1 cellular context compared by ENCODE assay signal in the genomic region with DNA sequence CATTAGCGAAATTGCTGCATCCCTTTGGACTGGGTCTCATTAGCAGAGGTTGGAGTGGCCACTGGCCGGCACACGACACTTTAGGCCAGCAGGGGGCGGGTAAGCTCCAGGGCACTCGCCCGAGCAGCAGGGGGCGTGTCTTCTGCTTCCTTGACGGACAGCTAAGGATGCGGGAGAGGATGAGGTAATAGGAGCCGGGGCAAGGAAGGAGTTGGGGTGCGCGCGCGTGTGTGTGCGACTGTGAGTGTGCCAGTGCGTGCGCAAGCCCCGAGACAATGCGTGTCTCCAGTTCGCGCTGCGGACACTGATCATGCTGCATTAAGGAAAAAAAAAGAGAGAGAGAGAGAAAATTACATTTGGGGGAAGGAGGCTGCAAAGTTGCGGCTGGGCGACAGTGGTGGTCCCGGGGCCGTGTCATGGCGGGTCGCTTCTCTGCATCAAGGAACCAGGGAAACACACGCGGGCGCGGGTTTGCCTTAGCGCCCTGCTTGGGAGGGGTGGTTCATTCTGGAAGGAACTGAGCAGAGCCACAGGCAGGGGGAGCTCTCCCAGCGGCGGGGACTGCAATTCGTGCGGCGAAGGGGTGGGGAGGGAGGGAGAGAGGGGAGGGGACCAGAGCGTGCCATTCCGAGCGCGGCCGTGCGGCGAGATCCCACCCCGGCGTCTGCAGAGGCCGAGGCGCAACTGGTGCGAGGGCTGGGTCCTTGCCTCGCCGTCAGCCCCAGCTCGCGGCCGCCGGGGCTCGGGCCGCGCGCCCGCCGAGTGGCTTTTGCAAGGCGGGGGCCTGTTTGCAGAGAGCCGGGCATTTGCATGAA.
TF ChIP-seq lines count a peak whose summit lies in the region.

A gene (plus strand): TSS at position 625 of the 815 bp plus-strand sequence. CDS start 464 bp downstream, outside the sequence.

TF ChIP-seq in HepG2, 621 proteins besides CTCF, POLR2A, EP300 and RAD21 (continued from another document and continues in another):
- no peak for TF ChIP-seq SCMH1 (CRISPR knock-in tag; IDR thresholded peaks at IDR 0.05; ENCODE audit: borderline replicate concordance)
- no peak for TF ChIP-seq ZNF816 (CRISPR knock-in tag; IDR thresholded peaks at IDR 0.05; ENCODE audit: borderline replicate concordance)
- TF ChIP-seq, protein P1, sequence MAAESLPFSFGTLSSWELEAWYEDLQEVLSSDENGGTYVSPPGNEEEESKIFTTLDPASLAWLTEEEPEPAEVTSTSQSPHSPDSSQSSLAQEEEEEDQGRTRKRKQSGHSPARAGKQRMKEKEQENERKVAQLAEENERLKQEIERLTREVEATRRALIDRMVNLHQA (CRISPR knock-in tag; IDR thresholded peaks at IDR 0.05): no peak
- TF ChIP-seq ZFP36 (IDR thresholded peaks at IDR 0.05; ENCODE audit: borderline replicate concordance, low read depth, low read length, partially characterized antibody): no peak
- TF ChIP-seq NFIB (CRISPR knock-in tag; IDR thresholded peaks at IDR 0.05; ENCODE audit: borderline replicate concordance): no peak
- no peak for TF ChIP-seq ZNF879 (CRISPR knock-in tag; IDR thresholded peaks at IDR 0.05)
- no peak for TF ChIP-seq MAFG (CRISPR knock-in tag; IDR thresholded peaks at IDR 0.05)
- TF ChIP-seq ZNF616 (CRISPR knock-in tag; IDR thresholded peaks at IDR 0.05; ENCODE audit: low read depth): peak; percentile 51; the same call in 1 of the 2 replicates
- TF ChIP-seq GTF2F1 (IDR thresholded peaks at IDR 0.05; ENCODE audit: low read length): no peak
- no peak; the same call in 1 of the 2 replicates for TF ChIP-seq ZNF841 (CRISPR knock-in tag; IDR thresholded peaks at IDR 0.05; ENCODE audit: borderline replicate concordance)
- TF ChIP-seq MIER2 (CRISPR knock-in tag; IDR thresholded peaks at IDR 0.05): no peak
- no peak for TF ChIP-seq MZF1 (CRISPR knock-in tag; IDR thresholded peaks at IDR 0.05; ENCODE audit: borderline replicate concordance)
- no peak for TF ChIP-seq SMARCC2 (IDR thresholded peaks at IDR 0.05)
- no peak; the same call in 1 of the 2 replicates for TF ChIP-seq KAT8 (CRISPR knock-in tag; IDR thresholded peaks at IDR 0.05)
- TF ChIP-seq, protein P2, sequence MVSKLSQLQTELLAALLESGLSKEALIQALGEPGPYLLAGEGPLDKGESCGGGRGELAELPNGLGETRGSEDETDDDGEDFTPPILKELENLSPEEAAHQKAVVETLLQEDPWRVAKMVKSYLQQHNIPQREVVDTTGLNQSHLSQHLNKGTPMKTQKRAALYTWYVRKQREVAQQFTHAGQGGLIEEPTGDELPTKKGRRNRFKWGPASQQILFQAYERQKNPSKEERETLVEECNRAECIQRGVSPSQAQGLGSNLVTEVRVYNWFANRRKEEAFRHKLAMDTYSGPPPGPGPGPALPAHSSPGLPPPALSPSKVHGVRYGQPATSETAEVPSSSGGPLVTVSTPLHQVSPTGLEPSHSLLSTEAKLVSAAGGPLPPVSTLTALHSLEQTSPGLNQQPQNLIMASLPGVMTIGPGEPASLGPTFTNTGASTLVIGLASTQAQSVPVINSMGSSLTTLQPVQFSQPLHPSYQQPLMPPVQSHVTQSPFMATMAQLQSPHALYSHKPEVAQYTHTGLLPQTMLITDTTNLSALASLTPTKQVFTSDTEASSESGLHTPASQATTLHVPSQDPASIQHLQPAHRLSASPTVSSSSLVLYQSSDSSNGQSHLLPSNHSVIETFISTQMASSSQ (IDR thresholded peaks at IDR 0.05; ENCODE audit: low read depth): no peak
- TF ChIP-seq, protein P2 (CRISPR knock-in tag; IDR thresholded peaks at IDR 0.05; ENCODE audit: borderline replicate concordance): no peak
- TF ChIP-seq ZFYVE20 (CRISPR knock-in tag; IDR thresholded peaks at IDR 0.05; ENCODE audit: borderline replicate concordance, low read depth): no peak
- 0 out of 2 replicates have a peak, but pooled peaks have one; percentile 2 for TF ChIP-seq ARID2 (CRISPR knock-in tag; IDR thresholded peaks at IDR 0.05; ENCODE audit: borderline replicate concordance)
- TF ChIP-seq GATAD1 (CRISPR knock-in tag; IDR thresholded peaks at IDR 0.05): no peak
- TF ChIP-seq RNF2 (conservative IDR thresholded peaks at IDR 0.05; ENCODE audit: low read depth): peak; percentile 75
- no peak for TF ChIP-seq SMYD3 (CRISPR knock-in tag; IDR thresholded peaks at IDR 0.05)
- peak; percentile 58; the same call in 1 of the 2 replicates for TF ChIP-seq ZNF501 (CRISPR knock-in tag; IDR thresholded peaks at IDR 0.05)
- no peak for TF ChIP-seq KDM3A (CRISPR knock-in tag; IDR thresholded peaks at IDR 0.05; ENCODE audit: low read depth)
- TF ChIP-seq, protein P3, sequence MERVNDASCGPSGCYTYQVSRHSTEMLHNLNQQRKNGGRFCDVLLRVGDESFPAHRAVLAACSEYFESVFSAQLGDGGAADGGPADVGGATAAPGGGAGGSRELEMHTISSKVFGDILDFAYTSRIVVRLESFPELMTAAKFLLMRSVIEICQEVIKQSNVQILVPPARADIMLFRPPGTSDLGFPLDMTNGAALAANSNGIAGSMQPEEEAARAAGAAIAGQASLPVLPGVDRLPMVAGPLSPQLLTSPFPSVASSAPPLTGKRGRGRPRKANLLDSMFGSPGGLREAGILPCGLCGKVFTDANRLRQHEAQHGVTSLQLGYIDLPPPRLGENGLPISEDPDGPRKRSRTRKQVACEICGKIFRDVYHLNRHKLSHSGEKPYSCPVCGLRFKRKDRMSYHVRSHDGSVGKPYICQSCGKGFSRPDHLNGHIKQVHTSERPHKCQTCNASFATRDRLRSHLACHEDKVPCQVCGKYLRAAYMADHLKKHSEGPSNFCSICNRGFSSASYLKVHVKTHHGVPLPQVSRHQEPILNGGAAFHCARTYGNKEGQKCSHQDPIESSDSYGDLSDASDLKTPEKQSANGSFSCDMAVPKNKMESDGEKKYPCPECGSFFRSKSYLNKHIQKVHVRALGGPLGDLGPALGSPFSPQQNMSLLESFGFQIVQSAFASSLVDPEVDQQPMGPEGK (CRISPR knock-in tag; IDR thresholded peaks at IDR 0.05): peak; percentile 67
- TF ChIP-seq MATR3 (CRISPR knock-in tag; IDR thresholded peaks at IDR 0.05): no peak
- TF ChIP-seq TAF15 (IDR thresholded peaks at IDR 0.05; ENCODE audit: low read depth, low read length, poor library complexity, severe bottlenecking): no peak
- TF ChIP-seq ZNF484 (CRISPR knock-in tag; IDR thresholded peaks at IDR 0.05; ENCODE audit: borderline replicate concordance, low read depth): no peak
- no peak for TF ChIP-seq GTF3A (CRISPR knock-in tag; conservative IDR thresholded peaks at IDR 0.05)
- no peak for TF ChIP-seq ZBTB38 (CRISPR knock-in tag; IDR thresholded peaks at IDR 0.05)
- peak; percentile 27; the same call in 1 of the 2 replicates for TF ChIP-seq KDM2A (CRISPR knock-in tag; IDR thresholded peaks at IDR 0.05; ENCODE audit: borderline replicate concordance, low read depth)
- TF ChIP-seq, protein P4, sequence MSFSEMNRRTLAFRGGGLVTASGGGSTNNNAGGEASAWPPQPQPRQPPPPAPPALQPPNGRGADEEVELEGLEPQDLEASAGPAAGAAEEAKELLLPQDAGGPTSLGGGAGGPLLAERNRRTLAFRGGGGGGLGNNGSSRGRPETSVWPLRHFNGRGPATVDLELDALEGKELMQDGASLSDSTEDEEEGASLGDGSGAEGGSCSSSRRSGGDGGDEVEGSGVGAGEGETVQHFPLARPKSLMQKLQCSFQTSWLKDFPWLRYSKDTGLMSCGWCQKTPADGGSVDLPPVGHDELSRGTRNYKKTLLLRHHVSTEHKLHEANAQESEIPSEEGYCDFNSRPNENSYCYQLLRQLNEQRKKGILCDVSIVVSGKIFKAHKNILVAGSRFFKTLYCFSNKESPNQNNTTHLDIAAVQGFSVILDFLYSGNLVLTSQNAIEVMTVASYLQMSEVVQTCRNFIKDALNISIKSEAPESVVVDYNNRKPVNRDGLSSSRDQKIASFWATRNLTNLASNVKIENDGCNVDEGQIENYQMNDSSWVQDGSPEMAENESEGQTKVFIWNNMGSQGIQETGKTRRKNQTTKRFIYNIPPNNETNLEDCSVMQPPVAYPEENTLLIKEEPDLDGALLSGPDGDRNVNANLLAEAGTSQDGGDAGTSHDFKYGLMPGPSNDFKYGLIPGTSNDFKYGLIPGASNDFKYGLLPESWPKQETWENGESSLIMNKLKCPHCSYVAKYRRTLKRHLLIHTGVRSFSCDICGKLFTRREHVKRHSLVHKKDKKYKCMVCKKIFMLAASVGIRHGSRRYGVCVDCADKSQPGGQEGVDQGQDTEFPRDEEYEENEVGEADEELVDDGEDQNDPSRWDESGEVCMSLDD (CRISPR knock-in tag; IDR thresholded peaks at IDR 0.05; ENCODE audit: borderline replicate concordance): no peak
- peak; percentile 69 for TF ChIP-seq ZNF121 (CRISPR knock-in tag; IDR thresholded peaks at IDR 0.05)
- no peak for TF ChIP-seq NBN (conservative IDR thresholded peaks at IDR 0.05)
- TF ChIP-seq GATAD2A (CRISPR knock-in tag; IDR thresholded peaks at IDR 0.05): no peak
- peak; percentile 47; the same call in 1 of the 2 replicates for TF ChIP-seq YEATS4 (CRISPR knock-in tag; IDR thresholded peaks at IDR 0.05; ENCODE audit: borderline replicate concordance)
- TF ChIP-seq, protein P5, sequence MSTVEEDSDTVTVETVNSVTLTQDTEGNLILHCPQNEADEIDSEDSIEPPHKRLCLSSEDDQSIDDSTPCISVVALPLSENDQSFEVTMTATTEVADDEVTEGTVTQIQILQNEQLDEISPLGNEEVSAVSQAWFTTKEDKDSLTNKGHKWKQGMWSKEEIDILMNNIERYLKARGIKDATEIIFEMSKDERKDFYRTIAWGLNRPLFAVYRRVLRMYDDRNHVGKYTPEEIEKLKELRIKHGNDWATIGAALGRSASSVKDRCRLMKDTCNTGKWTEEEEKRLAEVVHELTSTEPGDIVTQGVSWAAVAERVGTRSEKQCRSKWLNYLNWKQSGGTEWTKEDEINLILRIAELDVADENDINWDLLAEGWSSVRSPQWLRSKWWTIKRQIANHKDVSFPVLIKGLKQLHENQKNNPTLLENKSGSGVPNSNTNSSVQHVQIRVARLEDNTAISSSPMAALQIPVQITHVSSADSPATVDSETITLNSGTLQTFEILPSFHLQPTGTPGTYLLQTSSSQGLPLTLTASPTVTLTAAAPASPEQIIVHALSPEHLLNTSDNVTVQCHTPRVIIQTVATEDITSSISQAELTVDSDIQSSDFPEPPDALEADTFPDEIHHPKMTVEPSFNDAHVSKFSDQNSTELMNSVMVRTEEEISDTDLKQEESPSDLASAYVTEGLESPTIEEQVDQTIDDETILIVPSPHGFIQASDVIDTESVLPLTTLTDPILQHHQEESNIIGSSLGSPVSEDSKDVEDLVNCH (CRISPR knock-in tag; IDR thresholded peaks at IDR 0.05): no peak
- no peak for TF ChIP-seq SIN3B (IDR thresholded peaks at IDR 0.05; ENCODE audit: low read length)
- TF ChIP-seq ZNF567 (CRISPR knock-in tag; IDR thresholded peaks at IDR 0.05; ENCODE audit: borderline replicate concordance): peak; percentile 64; the same call in 1 of the 2 replicates
- no peak for TF ChIP-seq NR2F1 (CRISPR knock-in tag; IDR thresholded peaks at IDR 0.05)
- TF ChIP-seq EED (CRISPR knock-in tag; IDR thresholded peaks at IDR 0.05): no peak
- TF ChIP-seq ZNF782 (CRISPR knock-in tag; IDR thresholded peaks at IDR 0.05; ENCODE audit: borderline replicate concordance): peak; percentile 82; the same call in 1 of the 2 replicates
- peak; percentile 59 for TF ChIP-seq RBM39 (IDR thresholded peaks at IDR 0.05; ENCODE audit: low read depth, low read length, poor library complexity, severe bottlenecking)
- TF ChIP-seq, protein P6, sequence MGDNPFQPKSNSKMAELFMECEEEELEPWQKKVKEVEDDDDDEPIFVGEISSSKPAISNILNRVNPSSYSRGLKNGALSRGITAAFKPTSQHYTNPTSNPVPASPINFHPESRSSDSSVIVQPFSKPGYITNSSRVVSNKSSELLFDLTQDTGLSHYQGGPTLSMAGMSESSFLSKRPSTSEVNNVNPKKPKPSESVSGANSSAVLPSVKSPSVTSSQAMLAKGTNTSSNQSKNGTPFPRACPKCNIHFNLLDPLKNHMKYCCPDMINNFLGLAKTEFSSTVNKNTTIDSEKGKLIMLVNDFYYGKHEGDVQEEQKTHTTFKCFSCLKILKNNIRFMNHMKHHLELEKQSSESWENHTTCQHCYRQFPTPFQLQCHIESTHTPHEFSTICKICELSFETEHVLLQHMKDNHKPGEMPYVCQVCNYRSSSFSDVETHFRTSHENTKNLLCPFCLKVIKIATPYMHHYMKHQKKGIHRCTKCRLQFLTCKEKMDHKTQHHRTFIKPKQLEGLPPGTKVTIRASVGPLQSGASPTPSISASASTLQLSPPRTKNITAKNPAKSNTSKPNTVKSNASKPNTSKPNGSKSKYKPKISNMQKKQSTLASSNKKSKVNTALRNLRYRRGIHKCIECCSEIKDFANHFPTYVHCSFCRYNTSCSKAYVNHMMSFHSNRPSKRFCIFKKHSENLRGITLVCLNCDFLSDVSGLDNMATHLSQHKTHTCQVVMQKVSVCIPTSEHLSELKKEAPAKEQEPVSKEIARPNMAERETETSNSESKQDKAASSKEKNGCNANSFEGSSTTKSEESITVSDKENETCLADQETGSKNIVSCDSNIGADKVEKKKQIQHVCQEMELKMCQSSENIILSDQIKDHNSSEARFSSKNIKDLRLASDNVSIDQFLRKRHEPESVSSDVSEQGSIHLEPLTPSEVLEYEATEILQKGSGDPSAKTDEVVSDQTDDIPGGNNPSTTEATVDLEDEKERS (CRISPR knock-in tag; IDR thresholded peaks at IDR 0.05): no peak
- TF ChIP-seq CHD2 (IDR thresholded peaks at IDR 0.05; ENCODE audit: low read depth, low read length): no peak
- TF ChIP-seq ZNF749 (CRISPR knock-in tag; IDR thresholded peaks at IDR 0.05; ENCODE audit: borderline replicate concordance): no peak
- TF ChIP-seq ZBTB1 (CRISPR knock-in tag; IDR thresholded peaks at IDR 0.05; ENCODE audit: borderline replicate concordance): no peak
- no peak for TF ChIP-seq DNMT1 (CRISPR knock-in tag; IDR thresholded peaks at IDR 0.05)
- TF ChIP-seq ZNF24 (IDR thresholded peaks at IDR 0.05): no peak
- 0 out of 2 replicates have a peak, but pooled peaks have one; percentile 22 for TF ChIP-seq TGIF2 (CRISPR knock-in tag; IDR thresholded peaks at IDR 0.05)
- no peak for TF ChIP-seq RXRB (CRISPR knock-in tag; IDR thresholded peaks at IDR 0.05; ENCODE audit: borderline replicate concordance)
- TF ChIP-seq, protein P7, sequence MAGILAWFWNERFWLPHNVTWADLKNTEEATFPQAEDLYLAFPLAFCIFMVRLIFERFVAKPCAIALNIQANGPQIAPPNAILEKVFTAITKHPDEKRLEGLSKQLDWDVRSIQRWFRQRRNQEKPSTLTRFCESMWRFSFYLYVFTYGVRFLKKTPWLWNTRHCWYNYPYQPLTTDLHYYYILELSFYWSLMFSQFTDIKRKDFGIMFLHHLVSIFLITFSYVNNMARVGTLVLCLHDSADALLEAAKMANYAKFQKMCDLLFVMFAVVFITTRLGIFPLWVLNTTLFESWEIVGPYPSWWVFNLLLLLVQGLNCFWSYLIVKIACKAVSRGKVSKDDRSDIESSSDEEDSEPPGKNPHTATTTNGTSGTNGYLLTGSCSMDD (CRISPR knock-in tag; IDR thresholded peaks at IDR 0.05): no peak
- TF ChIP-seq ZNF253 (CRISPR knock-in tag; IDR thresholded peaks at IDR 0.05; ENCODE audit: borderline replicate concordance): no peak
